Comparison of ENCODE assay signal across 1 cellular context in genomic region chr17:79777844-79778503, GRCh38.
TF ChIP-seq lines count a peak whose summit lies in the region.

Gene CBX2, plus strand, starts transcription at chr17:79778148. Its CDS starts 88 bp downstream, at chr17:79778236.

TF ChIP-seq in K562, 482 proteins besides CTCF, POLR2A, EP300 and RAD21 (continued from another document):
- TF ChIP-seq SIN3B (IDR thresholded peaks at IDR 0.05; ENCODE audit: low read depth) = 0 out of 2 replicates have a peak, but pooled peaks have one; percentile 33
TF ChIP-seq in K562: peak in this region for 29.
